9 cellular contexts compared by ENCODE assay signal in the genomic region with DNA sequence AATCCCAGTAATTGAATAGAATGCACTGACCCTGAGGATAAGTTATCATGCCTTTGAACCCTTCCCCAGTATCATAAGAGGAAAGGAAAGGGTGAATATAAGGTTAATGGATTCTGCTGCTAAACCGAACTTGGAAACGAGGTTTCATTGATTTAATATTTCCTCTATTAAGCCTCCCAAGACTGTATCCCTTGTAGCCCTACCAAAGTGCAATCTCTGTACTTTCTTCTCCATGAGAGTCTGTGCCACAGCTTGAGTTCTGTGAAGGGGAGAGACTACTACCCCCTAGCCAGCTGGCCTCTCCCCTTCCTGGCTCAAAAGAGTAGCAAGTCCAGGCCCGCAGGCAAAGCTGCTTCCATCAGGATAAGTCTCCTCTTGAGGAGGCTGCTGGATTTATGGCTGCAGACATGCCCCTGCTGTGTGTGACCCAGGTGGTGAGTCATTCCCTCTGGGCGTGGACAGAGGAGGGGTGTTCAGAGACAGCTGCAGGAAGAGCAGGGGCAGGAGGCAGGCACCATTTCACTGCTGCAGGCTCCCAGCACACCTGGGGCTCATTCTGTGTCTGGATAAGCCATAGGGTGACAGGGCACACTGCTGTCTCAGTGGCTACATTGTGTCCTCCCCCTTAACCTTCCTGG. TPM values are rescaled to one million over a fixed set of nuclear protein-coding genes. Genes with fewer than 3 reads are reported as not detected.
DNase-seq lines count a peak whose midpoint lies in the region; ATAC-seq and TF ChIP-seq lines count a peak whose summit lies in the region.
"Had no signal": no experiment of that assay in that cellular context is flagged by ENCODE, and none has a peak within 500 bp of the region (broad histone marks: within the 10 kb centered on the region; RNA-seq: fewer than 3 reads in every experiment).

No MANE protein-coding gene starts in this region.

- H3K4me1 ChIP-seq in lung (ENCODE audit: control insufficient read depth in 2 of 2, insufficient read depth in 2 of 2, low read length in 2 of 2) (peaks cover 7 to 10% of the 10 kb centered on the region in 2 donors), thymus (ENCODE audit: control insufficient read depth, insufficient read depth, low read length) (peaks cover 10% of the 10 kb centered on the region)

- WGBS in lung, 2 donors: 23 to 43% methylated on average over 4 of the region's 4 CpGs
- WGBS in thymus: 44% methylated on average over 4 of the region's 4 CpGs

- H3K27me3 ChIP-seq in lung (ENCODE audit: control insufficient read depth, insufficient read depth) (no peaks in the 10 kb centered on the region), thymus (ENCODE audit: control insufficient read depth, insufficient read depth) (no peaks in the 10 kb centered on the region)

- no peaks in the 10 kb centered on the region for H3K36me3 ChIP-seq in lung (ENCODE audit: control insufficient read depth in 2 of 2, insufficient read depth in 2 of 2, low read length in 2 of 2)
- no peaks in the 10 kb centered on the region for H3K36me3 ChIP-seq in thymus (ENCODE audit: control insufficient read depth, insufficient read depth)

- TF ChIP-seq CTCF in lung (IDR thresholded peaks at IDR 0.05; ENCODE audit: control extremely low read depth, extremely low read depth): no peak

- H3K4me3 ChIP-seq in lung: no peak overlapping the region
- H3K4me3 ChIP-seq in thymus (ENCODE audit: low read length): no peak overlapping the region

- DNase-seq in NK-92 treated with Interleukin-12 subunit alpha and Interleukin-12 subunit beta, amount 100 ng/mL, for 24 hours (lab: John Stamatoyannopoulos, UW): peak; percentile 16
- DNase-seq in NK-92 (lab: John Stamatoyannopoulos, UW; ENCODE audit: unreplicated experiment) (no peak), NCI-H1436 (lab: John Stamatoyannopoulos, UW) (peak; percentile 74), SW480 (ENCODE audit: low spot score) (peak; percentile 91), lung (ENCODE audit: low spot score) (peak; percentile 72)

- H3K9me3 ChIP-seq in lung (ENCODE audit: control insufficient read depth in 2 of 2, insufficient read depth in 1 of 2, low read length in 1 of 2): no peaks in the 10 kb centered on the region
- H3K9me3 ChIP-seq in thymus (ENCODE audit: control insufficient read depth): no peaks in the 10 kb centered on the region

- H3K27ac ChIP-seq in cingulate gyrus (ENCODE audit: low read depth, low read length) (peak overlapping the region; percentile 39), lung (ENCODE audit: low read depth in 1 of 2, low read length in 1 of 2) (no peak overlapping the region), thymus (ENCODE audit: low read depth) (peak overlapping the region; percentile 10)
- H3K27ac ChIP-seq: 22Rv1 had no signal

- ATAC-seq in lung (ENCODE audit: insufficient read depth, low FRiP score) (peak; percentile 75), GM18867 (IDR thresholded peaks at IDR 0.05; ENCODE audit: unreplicated experiment) (no peak)

RNA-seq across cellular contexts. Expression of a gene that starts 58.4 kb away (rescaled TPM):
- total RNA-seq in lung: 10 to 100 TPM; 45.1 to 56.5 TPM
- 10 to 100 TPM; 21.5 to 26.5 TPM for polyA plus RNA-seq in lung
- 17.5 TPM for polyA plus RNA-seq in thymus

RNA-seq across cellular contexts. Expression of a gene that starts 58.8 kb away (rescaled TPM):
- 10 to 100 TPM; 19.7 to 29.5 TPM for total RNA-seq in lung
- polyA plus RNA-seq in lung (1 to 10 TPM; 6.6 to 7.2 TPM), thymus (3.3 TPM)

Comparison
In these comparisons a context has a peak if more than half of its experiments do, and no peak if none do; other contexts are left out.
1. H3K27ac ChIP-seq: peak in cingulate gyrus (single experiment) and thymus (single experiment); none in lung (0 of 2).